Comparison of ENCODE assay signal across 7 cellular contexts in genomic region chr17:45018514-45019176, GRCh38. TPM values are rescaled to one million over a fixed set of nuclear protein-coding genes. Genes with fewer than 3 reads are reported as not detected.
DNase-seq lines count a peak whose midpoint lies in the region; ATAC-seq, FAIRE-seq and TF ChIP-seq lines count a peak whose summit lies in the region.

No MANE protein-coding gene starts in this region.

- no peaks in the 10 kb centered on the region for H3K27me3 ChIP-seq in mammary epithelial cell (ENCODE audit: insufficient read depth, low read length)
- H3K27me3 ChIP-seq in mononuclear cell (ENCODE audit: insufficient read depth, low read length): peaks cover 39% of the 10 kb centered on the region

- intact Hi-C loops in mammary epithelial cell (cut with micrococcal nuclease): loop anchor here (1.0 to 5.0 kb wide), 2 partner anchors 98 to 241 kb away; no protein-coding TSS in a partner anchor

- no peak overlapping the region for H3K9ac ChIP-seq in mammary epithelial cell (ENCODE audit: insufficient read depth, low read length)

- BruUV-seq in mammary epithelial cell (replicated peaks; lab: Mats Ljungman, UMichigan): no TSS peak

- peak overlapping the region; percentile 90 for H3K4me2 ChIP-seq in mammary epithelial cell (ENCODE audit: insufficient read depth, low read depth, low read length)

- WGBS in mammary epithelial cell (ENCODE audit: low coverage, missing lambda C conversion rate): 18% methylated on average over 15 of the region's 32 CpGs

- H3K79me2 ChIP-seq in mammary epithelial cell (ENCODE audit: insufficient read depth, low read length): no peaks in the 10 kb centered on the region

- peak overlapping the region; percentile 85 for H2AFZ ChIP-seq in mammary epithelial cell (ENCODE audit: low read depth, low read length)

- H3K4me1 ChIP-seq in mammary epithelial cell (ENCODE audit: insufficient read depth, low read length) (peaks cover 14% of the 10 kb centered on the region), mononuclear cell (ENCODE audit: insufficient read depth, low read length) (peaks cover 23% of the 10 kb centered on the region)

- CTCF ChIA-PET in mammary epithelial cell (lab: Charles Lee; ENCODE audit: low non-redundant PET): no interaction called here

- peak; percentile 83 for FAIRE-seq in GM12892 (lab: Jason Lieb, UNC)

- no peak overlapping the region for H3K27ac ChIP-seq in mammary epithelial cell (ENCODE audit: insufficient read depth, low read depth, low read length)

- no peaks in the 10 kb centered on the region for H3K36me3 ChIP-seq in mammary epithelial cell (ENCODE audit: insufficient read depth, low read length)

- H3K4me3 ChIP-seq in mammary epithelial cell (replicated peaks in 1 of 3; ENCODE audit: insufficient read depth in 1 of 3, low read depth in 2 of 3, low read length in 3 of 3): peak overlapping the region; percentile 34 to 48 (median 42)
- H3K4me3 ChIP-seq in mononuclear cell (ENCODE audit: low read length): peak overlapping the region; percentile 13

- no peak for TF ChIP-seq CTCF in mammary epithelial cell (conservative IDR thresholded peaks at IDR 0.05 in 1 of 2, IDR thresholded peaks at IDR 0.05 in 1 of 2; ENCODE audit: extremely low read depth in 1 of 2, insufficient read depth in 1 of 2, low read depth in 1 of 2, low read length in 2 of 2)

- ATAC-seq in GM21526 (IDR thresholded peaks at IDR 0.05; ENCODE audit: low FRiP score, unreplicated experiment): no peak

- in situ Hi-C loops in mammary epithelial cell (cut with MboI; ENCODE audit: low sequenced_read_pairs in 2 of 2): loop anchor here (10.0 kb wide), 1 partner anchor 94 kb away; no protein-coding TSS in a partner anchor

- DNase-seq in GM12892 (ENCODE audit: insufficient read length): no peak
- peak; percentile 56 for DNase-seq in NCI-H2171 treated with DMSO at 0.1 percent for 48 hours (lab: John Stamatoyannopoulos, UW)
- DNase-seq in mammary epithelial cell: no peak
- no peak for DNase-seq in NCI-H226
- DNase-seq in UCSD-AML1 (lab: John Stamatoyannopoulos, UW; ENCODE audit: unreplicated experiment): no peak

- dilution Hi-C loops in mammary epithelial cell (cut with HindIII; ENCODE audit: low sequenced_read_pairs): no loop called here

- H4K20me1 ChIP-seq in mammary epithelial cell (ENCODE audit: insufficient read depth, low read length): no peaks in the 10 kb centered on the region

- TF ChIP-seq POLR2A in GM12892 (IDR thresholded peaks at IDR 0.05; ENCODE audit: low read depth, low read length): no peak

- H3K9me3 ChIP-seq in mammary epithelial cell (replicated peaks; ENCODE audit: insufficient read depth, low read length): no peaks in the 10 kb centered on the region
- H3K9me3 ChIP-seq in mononuclear cell (ENCODE audit: low read depth, low read length): no peaks in the 10 kb centered on the region

RNA-seq across cellular contexts. Expression of gene DCAKD, which starts 32.8 kb away (rescaled TPM):
- 18.1 TPM for polyA plus RNA-seq in GM12892 (2012; ENCODE audit: missing spikeins)
- total RNA-seq in mammary epithelial cell (10 to 100 TPM; 35.4 to 68.0 TPM), mononuclear cell (8.9 TPM)
- 27.7 TPM for polyA plus RNA-seq in mammary epithelial cell
- 40.8 TPM for polyA minus RNA-seq in mammary epithelial cell

RNA-seq across cellular contexts. Expression of gene NMT1, which starts 42.5 kb away (rescaled TPM):
- 74.6 TPM for polyA plus RNA-seq in GM12892 (2012; ENCODE audit: missing spikeins)
- 100 to 1,000 TPM in 1 of 2 donors, 10 to 100 TPM in 1; 80.0 to 143 TPM for total RNA-seq in mammary epithelial cell
- 55.9 TPM for polyA plus RNA-seq in mammary epithelial cell
- 170 TPM for polyA minus RNA-seq in mammary epithelial cell
- total RNA-seq in mononuclear cell: 35.2 TPM

RNA-seq across cellular contexts. Expression of gene C1QL1, which starts 50.5 kb away (rescaled TPM):
- not detected for polyA plus RNA-seq in GM12892 (2012; ENCODE audit: missing spikeins)
- total RNA-seq in mammary epithelial cell (under 1 TPM in 1 of 2 donors, not detected in 1; 0.54 TPM), mononuclear cell (not detected)
- 1.9 TPM for polyA plus RNA-seq in mammary epithelial cell
- not detected for polyA minus RNA-seq in mammary epithelial cell
